8 cellular contexts compared by ENCODE assay signal in genomic region chr12:120528861-120529525, GRCh38. TPM values are rescaled to one million over a fixed set of nuclear protein-coding genes. Genes with fewer than 3 reads are reported as not detected.
DNase-seq lines count a peak whose midpoint lies in the region; ATAC-seq, FAIRE-seq and TF ChIP-seq lines count a peak whose summit lies in the region.

A gene with protein sequence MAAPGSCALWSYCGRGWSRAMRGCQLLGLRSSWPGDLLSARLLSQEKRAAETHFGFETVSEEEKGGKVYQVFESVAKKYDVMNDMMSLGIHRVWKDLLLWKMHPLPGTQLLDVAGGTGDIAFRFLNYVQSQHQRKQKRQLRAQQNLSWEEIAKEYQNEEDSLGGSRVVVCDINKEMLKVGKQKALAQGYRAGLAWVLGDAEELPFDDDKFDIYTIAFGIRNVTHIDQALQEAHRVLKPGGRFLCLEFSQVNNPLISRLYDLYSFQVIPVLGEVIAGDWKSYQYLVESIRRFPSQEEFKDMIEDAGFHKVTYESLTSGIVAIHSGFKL (minus strand): TSS chr12:120529158. CDS start chr12:120529141, 17 bp downstream.

- no peaks in the 10 kb centered on the region for H3K36me3 ChIP-seq in fibroblast of lung (ENCODE audit: control insufficient read depth, insufficient read depth, low read length)
- H3K36me3 ChIP-seq in naive thymus-derived CD4-positive, alpha-beta T cell (ENCODE audit: control insufficient read depth in 2 of 3, insufficient read depth in 3 of 3, low read length in 3 of 3): peaks cover 0 to 4% (median 0%) of the 10 kb centered on the region in 3 experiments

- H3K4me1 ChIP-seq in fibroblast of lung (ENCODE audit: control insufficient read depth, extremely low read depth, insufficient read depth, low read length): peaks cover 5% of the 10 kb centered on the region
- H3K4me1 ChIP-seq in naive thymus-derived CD4-positive, alpha-beta T cell (ENCODE audit: control insufficient read depth in 2 of 2, insufficient read depth in 2 of 2, low read length in 2 of 2): no peaks in the 10 kb centered on the region

- no peak for FAIRE-seq in RCC 7860 (lab: Jason Lieb, UNC)

- H3K27ac ChIP-seq in fibroblast of lung (ENCODE audit: insufficient read depth, low read length): peak within 1 kb of the TSS; percentile 93
- peak within 1 kb of the TSS; percentile 88 for H3K27ac ChIP-seq in naive thymus-derived CD4-positive, alpha-beta T cell (ENCODE audit: low read depth, low read length)

- DNase-seq in DMS153 (lab: John Stamatoyannopoulos, UW): peak; percentile 61
- peak; percentile 84 for DNase-seq in KBM-7
- peak; percentile 59 for DNase-seq in RCC 7860 (ENCODE audit: low spot score)
- peak; percentile 81 to 87 for DNase-seq in fibroblast of lung (ENCODE audit: low read depth in 2 of 2)
- DNase-seq in naive thymus-derived CD4-positive, alpha-beta T cell: peak; percentile 64 to 83 (median 80)
- DNase-seq in stimulated activated naive B cell treated with anti-CD40 and anti-IgM and Interleukin-4, amounts not matched to agents 10 μg/mL and 1 μg/mL and 100 μg/mL, for 72 hours: peak; percentile 80

- POLR2A ChIA-PET in naive thymus-derived CD4-positive, alpha-beta T cell (lab: Charles Lee): interaction anchor here (0.6 to 1.8 kb wide), 10 partner anchors 9 to 417 kb away, joined by 3 to 14 read pairs (median 4); partner anchors contain the start of genes DYNLL1, POP5, RNU4-1 and SRSF9

- H3K4me3 Mint-ChIP-seq in activated T-helper 17 cell treated with anti-CD3 and anti-CD28 coated beads, Interleukin-2, amount 50 U/mL, for 72 hours: peak within 1 kb of the TSS; percentile 100
- H3K4me3 Mint-ChIP-seq in naive thymus-derived CD4-positive, alpha-beta T cell: peak within 1 kb of the TSS; percentile 93 to 100 (median 99)
- peak within 1 kb of the TSS; percentile 99 to 100 for H3K4me3 Mint-ChIP-seq in stimulated activated naive B cell treated with anti-CD40 and anti-IgM and Interleukin-4, amounts not matched to agents 10 μg/mL and 1 μg/mL and 100 μg/mL, for 72 hours

- no peaks in the 10 kb centered on the region for H4K20me1 ChIP-seq in fibroblast of lung (ENCODE audit: control insufficient read depth, extremely low read depth, insufficient read depth, low read length)

- H3K79me2 ChIP-seq in fibroblast of lung (ENCODE audit: control insufficient read depth, insufficient read depth, low read length): peaks cover 7% of the 10 kb centered on the region

- intact Hi-C loops in naive thymus-derived CD4-positive, alpha-beta T cell (cut with micrococcal nuclease): loop anchor here (1.0 to 5.0 kb wide), 5 partner anchors 33 to 212 kb away; partner anchors contain the start of genes DYNLL1 (in 2 of the 2), MLEC (in 1 of the 2), POP5 (in 1 of the 2) and SRSF9 (in 1 of the 2)

- H3K9me3 ChIP-seq in fibroblast of lung (ENCODE audit: control insufficient read depth, insufficient read depth, low read depth, low read length): no peaks in the 10 kb centered on the region
- no peaks in the 10 kb centered on the region for H3K9me3 ChIP-seq in naive thymus-derived CD4-positive, alpha-beta T cell (ENCODE audit: control insufficient read depth in 2 of 3, low read length in 3 of 3)

- H3K4me1 Mint-ChIP-seq in activated T-helper 17 cell treated with anti-CD3 and anti-CD28 coated beads, Interleukin-2, amount 50 U/mL, for 72 hours: peaks cover 9% of the 10 kb centered on the region
- H3K4me1 Mint-ChIP-seq in naive thymus-derived CD4-positive, alpha-beta T cell: peaks cover 10 to 30% (median 23%) of the 10 kb centered on the region in 7 donors
- H3K4me1 Mint-ChIP-seq in stimulated activated naive B cell treated with anti-CD40 and anti-IgM and Interleukin-4, amounts not matched to agents 10 μg/mL and 1 μg/mL and 100 μg/mL, for 72 hours: peaks cover 0 to 4% of the 10 kb centered on the region in 2 donors

- peak within 1 kb of the TSS; percentile 100 for H3K27ac Mint-ChIP-seq in activated T-helper 17 cell treated with anti-CD3 and anti-CD28 coated beads, Interleukin-2, amount 50 U/mL, for 72 hours
- H3K27ac Mint-ChIP-seq in naive thymus-derived CD4-positive, alpha-beta T cell: peak within 1 kb of the TSS; percentile 96 to 100 (median 98)
- peak within 1 kb of the TSS; percentile 100 for H3K27ac Mint-ChIP-seq in stimulated activated naive B cell treated with anti-CD40 and anti-IgM and Interleukin-4, amounts not matched to agents 10 μg/mL and 1 μg/mL and 100 μg/mL, for 72 hours

- in situ Hi-C loops in KBM-7 (cut with MboI; ENCODE audit: low pct_unique_long_range_greater_than_20kb, low sequenced_read_pairs): no loop called here

- peak within 1 kb of the TSS; percentile 97 for H3K4me2 ChIP-seq in fibroblast of lung (ENCODE audit: extremely low read depth, insufficient read depth, low read length)

- no peaks in the 10 kb centered on the region for H3K27me3 Mint-ChIP-seq in activated T-helper 17 cell treated with anti-CD3 and anti-CD28 coated beads, Interleukin-2, amount 50 U/mL, for 72 hours
- no peaks in the 10 kb centered on the region for H3K27me3 Mint-ChIP-seq in naive thymus-derived CD4-positive, alpha-beta T cell
- H3K27me3 Mint-ChIP-seq in stimulated activated naive B cell treated with anti-CD40 and anti-IgM and Interleukin-4, amounts not matched to agents 10 μg/mL and 1 μg/mL and 100 μg/mL, for 72 hours: no peaks in the 10 kb centered on the region

- no peaks in the 10 kb centered on the region for H3K9me3 Mint-ChIP-seq in activated T-helper 17 cell treated with anti-CD3 and anti-CD28 coated beads, Interleukin-2, amount 50 U/mL, for 72 hours
- H3K9me3 Mint-ChIP-seq in naive thymus-derived CD4-positive, alpha-beta T cell: peaks cover 0 to 2% (median 0%) of the 10 kb centered on the region in 11 donors
- H3K9me3 Mint-ChIP-seq in stimulated activated naive B cell treated with anti-CD40 and anti-IgM and Interleukin-4, amounts not matched to agents 10 μg/mL and 1 μg/mL and 100 μg/mL, for 72 hours: no peaks in the 10 kb centered on the region

- TF ChIP-seq CTCF in fibroblast of lung (conservative IDR thresholded peaks at IDR 0.05 in 1 of 2, IDR thresholded peaks at IDR 0.05 in 1 of 2; ENCODE audit: low read depth in 1 of 2, low read length in 2 of 2): no peak

- peak within 1 kb of the TSS; percentile 71 to 91 (median 86) for H3K4me3 ChIP-seq in fibroblast of lung (replicated peaks in 1 of 4; ENCODE audit: control extremely low read depth in 1 of 4, insufficient read depth in 1 of 4, low read depth in 3 of 4, low read length in 4 of 4)
- H3K4me3 ChIP-seq in naive thymus-derived CD4-positive, alpha-beta T cell (ENCODE audit: low read length): peak within 1 kb of the TSS; percentile 75

- CTCF ChIA-PET in naive thymus-derived CD4-positive, alpha-beta T cell (lab: Charles Lee): interaction anchor here (0.9 to 1.2 kb wide), 3 partner anchors 30 to 1595 kb away, joined by 3 to 4 read pairs (median 3); no protein-coding TSS in a partner anchor

- H3K36me3 Mint-ChIP-seq in activated T-helper 17 cell treated with anti-CD3 and anti-CD28 coated beads, Interleukin-2, amount 50 U/mL, for 72 hours (ENCODE audit: low read depth): peaks cover 7% of the 10 kb centered on the region
- H3K36me3 Mint-ChIP-seq in naive thymus-derived CD4-positive, alpha-beta T cell: peaks cover 0 to 8% (median 0%) of the 10 kb centered on the region in 5 donors
- H3K36me3 Mint-ChIP-seq in stimulated activated naive B cell treated with anti-CD40 and anti-IgM and Interleukin-4, amounts not matched to agents 10 μg/mL and 1 μg/mL and 100 μg/mL, for 72 hours: peaks cover 3 to 9% of the 10 kb centered on the region in 2 donors

- H2AFZ ChIP-seq in fibroblast of lung (ENCODE audit: low read length): peak within 1 kb of the TSS; percentile 88

- no peaks in the 10 kb centered on the region for H3K27me3 ChIP-seq in fibroblast of lung (ENCODE audit: control insufficient read depth, insufficient read depth, low read length)
- H3K27me3 ChIP-seq in naive thymus-derived CD4-positive, alpha-beta T cell (ENCODE audit: control insufficient read depth in 2 of 2, insufficient read depth in 2 of 2, low read length in 2 of 2): no peaks in the 10 kb centered on the region

- peak; percentile 66 for ATAC-seq in GM21619 (IDR thresholded peaks at IDR 0.05; ENCODE audit: unreplicated experiment)
- ATAC-seq in activated T-helper 17 cell treated with anti-CD3 and anti-CD28 coated beads, Interleukin-2, amount 50 U/mL, for 72 hours (replicated peaks): peak; percentile 98
- ATAC-seq in naive thymus-derived CD4-positive, alpha-beta T cell: peak; percentile 97
- ATAC-seq in stimulated activated naive B cell treated with anti-CD40 and anti-IgM and Interleukin-4, amounts not matched to agents 10 μg/mL and 1 μg/mL and 100 μg/mL, for 72 hours (replicated peaks): peak; percentile 96

- peak within 1 kb of the TSS; percentile 93 for H3K9ac ChIP-seq in fibroblast of lung (ENCODE audit: insufficient read depth, low read length)

RNA-seq across cellular contexts. Expression of the gene that starts here (rescaled TPM):
- total RNA-seq in activated T-helper 17 cell treated with anti-CD3 and anti-CD28 coated beads, Interleukin-2, amount 50 U/mL, for 72 hours: 10 to 100 TPM; 17.2 to 21.8 TPM
- total RNA-seq in fibroblast of lung: 31.8 and 38.5 TPM in 2 replicates
- polyA plus RNA-seq in fibroblast of lung: 32.1 and 39.1 TPM in 2 replicates
- polyA plus RNA-seq in fibroblast of lung (2012): 32.8 and 34.0 TPM in 2 replicates
- 6.9 and 7.1 TPM in 2 replicates for polyA minus RNA-seq in fibroblast of lung (ENCODE audit: low replicate concordance)
- total RNA-seq in naive thymus-derived CD4-positive, alpha-beta T cell: 10 to 100 TPM; 11.3 to 26.1 (median 23.5) TPM
- polyA plus RNA-seq in naive thymus-derived CD4-positive, alpha-beta T cell: 10 to 100 TPM; 36.7 to 49.0 TPM

Comparison
In these comparisons a context has a peak if more than half of its experiments do, and no peak if none do; other contexts are left out.
1. Peak in every context shown above with its lines: DNase-seq, ATAC-seq, H3K4me3 ChIP-seq and H3K27ac ChIP-seq.